In the genomic region with DNA sequence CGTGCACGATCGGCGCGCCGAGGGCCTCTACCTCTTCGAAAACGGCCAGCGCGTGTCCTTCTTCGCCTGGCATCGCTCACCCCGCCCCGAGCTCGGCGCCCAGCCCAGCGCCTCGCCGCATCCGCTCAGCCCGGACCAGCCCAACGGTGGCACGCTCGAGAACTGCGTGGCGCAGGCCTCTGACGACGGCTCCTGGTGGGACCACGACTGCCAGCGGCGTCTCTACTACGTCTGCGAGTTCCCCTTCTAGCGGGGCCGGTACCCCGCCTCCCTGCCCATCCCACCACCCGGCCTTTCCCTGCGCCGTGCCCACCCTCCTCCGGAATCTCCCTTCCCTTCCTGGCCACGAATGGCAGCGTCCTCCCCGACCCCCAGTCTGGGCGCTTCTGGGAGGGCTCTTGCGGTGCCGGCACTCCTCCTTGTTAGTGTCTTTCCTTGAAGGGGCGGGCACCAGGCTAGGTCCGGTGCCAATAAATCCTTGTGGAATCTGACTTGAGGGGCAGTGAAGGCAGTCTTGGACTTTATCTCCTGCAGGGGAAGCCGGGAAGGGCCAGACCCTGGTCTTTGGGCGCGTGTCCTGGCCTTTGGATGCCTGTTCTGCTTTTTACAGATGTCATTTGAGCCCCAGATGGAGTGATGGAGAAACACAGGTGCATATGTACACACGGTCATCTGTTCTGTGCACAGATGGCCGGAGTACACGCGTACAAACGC, we compare ENCODE assay signal across 8 cellular contexts. TPM values are rescaled to one million over a fixed set of nuclear protein-coding genes. Genes with fewer than 3 reads are reported as not detected.
DNase-seq lines count a peak whose midpoint lies in the region; ATAC-seq and TF ChIP-seq lines count a peak whose summit lies in the region.

No MANE protein-coding gene starts in this region.

- peaks cover 0 to 78% (median 27%) of the 10 kb centered on the region in 3 donors for H3K27me3 ChIP-seq in psoas muscle (ENCODE audit: insufficient read depth in 3 of 3, low read length in 2 of 3)

- peak overlapping the region; percentile 89 to 90 for H3K4me3 Mint-ChIP-seq in activated T-cell treated with anti-CD3 and anti-CD28 coated beads, Interleukin-2, amount 50 U/mL, for 72 hours

- ATAC-seq in activated T-cell treated with anti-CD3 and anti-CD28 coated beads, Interleukin-2, amount 50 U/mL, for 72 hours (replicated peaks in 1 of 2) = peak; percentile 56 to 64
- peak in 3 of 4 donors; percentile 31 to 45 (median 36) for ATAC-seq in psoas muscle
- ATAC-seq in GM21423 (IDR thresholded peaks at IDR 0.05; ENCODE audit: unreplicated experiment) = no peak

- no peak for DNase-seq in activated T-cell treated with anti-CD3 and anti-CD28 coated beads, Interleukin-2, amount 50 U/mL, for 72 hours
- no peak for DNase-seq in activated T-cell treated with anti-CD3 and anti-CD28 coated beads, Interleukin-2, amount 50 U/mL, for 48 hours
- DNase-seq in SK-N-MC (ENCODE audit: low read depth, low spot score) (no peak), fibroblast of the aortic adventitia (ENCODE audit: low read depth) (no peak), psoas muscle (no peak), DMS153 (lab: John Stamatoyannopoulos, UW) (no peak), cortex of kidney (lab: John Stamatoyannopoulos, UW) (no peak)

- H3K27ac ChIP-seq in SK-N-MC = peak overlapping the region; percentile 29; the same call in 1 of the 2 replicates
- H3K27ac ChIP-seq in psoas muscle = peak overlapping the region; percentile 16

- peak overlapping the region; percentile 30 for H3K27ac Mint-ChIP-seq in activated T-cell treated with anti-CD3 and anti-CD28 coated beads, Interleukin-2, amount 50 U/mL, for 72 hours

- WGBS in psoas muscle, 3 donors = 4 to 5% (median 4%) methylated on average over 53 to 56 of the region's 56 CpGs

- peak overlapping the region; percentile 90 for H3K9ac ChIP-seq in SK-N-MC (ENCODE audit: insufficient read length)

- H3K9me3 ChIP-seq in SK-N-MC (ENCODE audit: low read depth, low read length) (no peaks in the 10 kb centered on the region), psoas muscle (no peaks in the 10 kb centered on the region)

- peaks cover 45% of the 10 kb centered on the region for H3K4me1 Mint-ChIP-seq in activated T-cell treated with anti-CD3 and anti-CD28 coated beads, Interleukin-2, amount 50 U/mL, for 72 hours (ENCODE audit: low read depth)

- TF ChIP-seq CTCF in fibroblast of the aortic adventitia (IDR thresholded peaks at IDR 0.05; ENCODE audit: insufficient read depth, low read length) (no peak), psoas muscle (IDR thresholded peaks at IDR 0.05) (no peak)

- H3K36me3 ChIP-seq in SK-N-MC (ENCODE audit: insufficient read depth, low read length) (no peaks in the 10 kb centered on the region), psoas muscle (ENCODE audit: insufficient read depth in 1 of 2, low read depth in 1 of 2) (no peaks in the 10 kb centered on the region)

- H3K9me3 Mint-ChIP-seq in activated T-cell treated with anti-CD3 and anti-CD28 coated beads, Interleukin-2, amount 50 U/mL, for 72 hours = no peaks in the 10 kb centered on the region

- H3K36me3 Mint-ChIP-seq in activated T-cell treated with anti-CD3 and anti-CD28 coated beads, Interleukin-2, amount 50 U/mL, for 72 hours (ENCODE audit: insufficient read depth in 2 of 2) = no peaks in the 10 kb centered on the region

- no peaks in the 10 kb centered on the region for H3K4me1 ChIP-seq in psoas muscle

- intact Hi-C loops in psoas muscle (cut with DNase I) = no loop called here

- H3K4me3 ChIP-seq in SK-N-MC (peak overlapping the region; percentile 79), fibroblast of the aortic adventitia (ENCODE audit: low read depth, low read length) (peak overlapping the region; percentile 81), psoas muscle (peak overlapping the region; percentile 67)

- peaks cover 39% of the 10 kb centered on the region for H3K27me3 Mint-ChIP-seq in activated T-cell treated with anti-CD3 and anti-CD28 coated beads, Interleukin-2, amount 50 U/mL, for 72 hours (ENCODE audit: low read depth)

RNA-seq across cellular contexts. Expression of a gene that starts 2.2 kb away (rescaled TPM):
- total RNA-seq in activated T-cell treated with anti-CD3 and anti-CD28 coated beads, Interleukin-2, amount 50 U/mL, for 72 hours = 1 to 10 TPM; 2.0 to 3.4 TPM
- 21.8 and 71.8 TPM in 2 replicates for total RNA-seq in fibroblast of the aortic adventitia (ENCODE audit: low replicate concordance)
- total RNA-seq in psoas muscle = 1 to 10 TPM; 1.6 to 4.5 (median 1.8) TPM
- polyA plus RNA-seq in psoas muscle = 1 to 10 TPM in 1 of 3 donors, under 1 TPM in 2; 0.83 to 4.0 (median 0.83) TPM

RNA-seq across cellular contexts. Expression of a gene that starts 5.8 kb away (rescaled TPM):
- under 1 TPM in 1 of 2 donors, not detected in 1; 0.07 TPM for total RNA-seq in activated T-cell treated with anti-CD3 and anti-CD28 coated beads, Interleukin-2, amount 50 U/mL, for 72 hours
- total RNA-seq in fibroblast of the aortic adventitia (ENCODE audit: low replicate concordance) = 2.6 and 4.2 TPM in 2 replicates
- total RNA-seq in psoas muscle = 1 to 10 TPM in 1 of 4 donors, under 1 TPM in 2, not detected in 1; 0.39 to 1.3 (median 0.83) TPM
- under 1 TPM in 2 of 3 donors, not detected in 1; 0.14 to 0.16 TPM for polyA plus RNA-seq in psoas muscle

RNA-seq across cellular contexts. Expression of a gene that starts 44.9 kb away (rescaled TPM):
- not detected for total RNA-seq in activated T-cell treated with anti-CD3 and anti-CD28 coated beads, Interleukin-2, amount 50 U/mL, for 72 hours
- not detected in 2 replicates for total RNA-seq in fibroblast of the aortic adventitia (ENCODE audit: low replicate concordance)
- total RNA-seq in psoas muscle = not detected
- not detected for polyA plus RNA-seq in psoas muscle
